In genomic region chr14:101823511-101824120, GRCh38 we compare ENCODE assay signal across 7 cellular contexts.
DNase-seq lines count a peak whose midpoint lies in the region; ATAC-seq and TF ChIP-seq lines count a peak whose summit lies in the region.

No MANE protein-coding gene starts in this region.

- peaks cover 48% of the 10 kb centered on the region for H3K36me3 ChIP-seq in KOPT-K1 (ENCODE audit: insufficient read depth, low read length)
- peaks cover 0 to 16% (median 9%) of the 10 kb centered on the region in 4 donors for H3K36me3 ChIP-seq in stomach

- no peaks in the 10 kb centered on the region for H3K27me3 ChIP-seq in stomach

- H3K4me3 ChIP-seq in stomach = peak overlapping the region; percentile 15 to 33 (median 21)

- TF ChIP-seq EP300 in stomach (IDR thresholded peaks at IDR 0.05) = no peak

- H3K27ac ChIP-seq in KOPT-K1 (ENCODE audit: low read depth, low read length, poor library complexity, severe bottlenecking) (peak overlapping the region; percentile 71), stomach (peak overlapping the region; percentile 71 to 90 (median 87))

- no peak for TF ChIP-seq CTCF in stomach (IDR thresholded peaks at IDR 0.05)

- DNase-seq in activated naive CD4-positive, alpha-beta T cell treated with anti-CD3 and anti-CD28 coated beads, Interleukin-2, amount 50 U/mL, for 16 hours = peak; percentile 79
- DNase-seq in midbrain (lab: John Stamatoyannopoulos, UW) = peak; percentile 40
- peak; percentile 49 for DNase-seq in stomach
- DNase-seq in KBM-7 = no peak
- DNase-seq in posterior vena cava (ENCODE audit: low spot score) = no peak

- intact Hi-C loops in stomach (cut with DNase I; ENCODE audit: low total_unique reads) = no loop called here
- intact Hi-C loops in posterior vena cava (cut with DNase I) = no loop called here

- 9 to 32% (median 20%) methylated on average over 12 of the region's 12 CpGs for WGBS in stomach, 5 donors

- in situ Hi-C loops in KBM-7 (cut with MboI; ENCODE audit: low pct_unique_long_range_greater_than_20kb, low sequenced_read_pairs) = no loop called here

- ATAC-seq in GM21367 (IDR thresholded peaks at IDR 0.05; ENCODE audit: unreplicated experiment) = peak; percentile 43

- H3K9me3 ChIP-seq in KOPT-K1 (ENCODE audit: insufficient read depth, low read length, poor library complexity, severe bottlenecking) (peaks cover 4% of the 10 kb centered on the region), stomach (no peaks in the 10 kb centered on the region)

- no peak for TF ChIP-seq POLR2A in stomach (IDR thresholded peaks at IDR 0.05)

- peaks cover 34 to 73% (median 58%) of the 10 kb centered on the region in 4 donors for H3K4me1 ChIP-seq in stomach

Comparison
In these comparisons a context has a peak if more than half of its experiments do, and no peak if none do; other contexts are left out.
1. DNase-seq: peak in activated naive CD4-positive, alpha-beta T cell treated with anti-CD3 and anti-CD28 coated beads, Interleukin-2, amount 50 U/mL, for 16 hours (single experiment), midbrain (single experiment) and stomach (single experiment); none in KBM-7 (single experiment) and posterior vena cava (single experiment).